In genomic region chr16:87391324-87391949, GRCh38 we compare ENCODE assay signal across 8 cellular contexts. TPM values are rescaled to one million over a fixed set of nuclear protein-coding genes. Genes with fewer than 3 reads are reported as not detected.
DNase-seq lines count a peak whose midpoint lies in the region; ATAC-seq and TF ChIP-seq lines count a peak whose summit lies in the region.

No MANE protein-coding gene starts in this region.

- H3K9ac ChIP-seq in OCI-LY1 (ENCODE audit: low read length) (peak overlapping the region; percentile 73), mesendoderm (ENCODE audit: low read length) (peak overlapping the region; percentile 83)

- WGBS in mesendoderm (ENCODE audit: extremely low coverage, insufficient coverage, low lambda C conversion rate) = no CpG with 5 or more reads among the region's 44 CpGs
- 7% methylated on average over 44 of the region's 44 CpGs for WGBS in urinary bladder

- no peaks in the 10 kb centered on the region for H3K9me2 ChIP-seq in OCI-LY1 (ENCODE audit: low read depth, low read length)

- peak overlapping the region; percentile 76 for H3K4ac ChIP-seq in mesendoderm (ENCODE audit: low read depth, low read length)

- in situ Hi-C loops in ACHN (cut with HindIII; ENCODE audit: low pct_ligation_motif_present, low pct_unique_long_range_greater_than_20kb, low sequenced_read_pairs) = no loop called here

- H2AFZ ChIP-seq in OCI-LY1 (ENCODE audit: low read length) = no peak overlapping the region

- peak overlapping the region; percentile 35 for H2BK5ac ChIP-seq in mesendoderm (ENCODE audit: low read length)

- peak overlapping the region; percentile 97 for H3K56ac ChIP-seq in mesendoderm (ENCODE audit: low read length)

- H3F3A ChIP-seq in OCI-LY1 (ENCODE audit: insufficient read depth, low read length) = no peaks in the 10 kb centered on the region

- no peak for TF ChIP-seq CTCF in OCI-LY1 (IDR thresholded peaks at IDR 0.05; ENCODE audit: low read length)

- no peak overlapping the region for H4K5ac ChIP-seq in mesendoderm (ENCODE audit: low read length)

- DNase-seq in ACHN (peak; percentile 38), dermis blood vessel endothelial cell (peak; percentile 45), mesendoderm (peak; percentile 75), T-helper 9 cell (no peak)

- H3K79me1 ChIP-seq in mesendoderm (ENCODE audit: low read length) = peaks cover 9% of the 10 kb centered on the region

- ATAC-seq in GM19351 (IDR thresholded peaks at IDR 0.05; ENCODE audit: unreplicated experiment) = peak; percentile 13
- ATAC-seq in HG03175 (IDR thresholded peaks at IDR 0.05; ENCODE audit: unreplicated experiment) = no peak

- no peak overlapping the region for H4K8ac ChIP-seq in mesendoderm (ENCODE audit: low read depth, low read length)

- H2BK15ac ChIP-seq in mesendoderm (replicated peaks; ENCODE audit: low read depth) = no peak overlapping the region

- no peaks in the 10 kb centered on the region for H3K9me3 ChIP-seq in OCI-LY1 (ENCODE audit: low read length)

- H3K4me3 ChIP-seq in OCI-LY1 (ENCODE audit: low read depth, low read length, poor library complexity, severe bottlenecking) (peak overlapping the region; percentile 87), mesendoderm (ENCODE audit: low read length) (peak overlapping the region; percentile 48), urinary bladder (ENCODE audit: low read depth, low read length) (peak overlapping the region; percentile 53)

- H3K18ac ChIP-seq in mesendoderm (ENCODE audit: low read length) = peak overlapping the region; percentile 34

- H3K27ac ChIP-seq in OCI-LY1 (ENCODE audit: low read depth, low read length, poor library complexity, severe bottlenecking) (peak overlapping the region; percentile 71), mesendoderm (ENCODE audit: low read depth, low read length) (peak overlapping the region; percentile 70), urinary bladder (ENCODE audit: low read depth) (peak overlapping the region; percentile 94)

- peak overlapping the region; percentile 57 for H3K23ac ChIP-seq in mesendoderm (ENCODE audit: low read length)

- peak overlapping the region; percentile 57 for H2AK5ac ChIP-seq in mesendoderm (ENCODE audit: low read length)

- H3K79me2 ChIP-seq in OCI-LY1 (ENCODE audit: insufficient read depth, low read length) = peaks cover 31% of the 10 kb centered on the region
- peaks cover 11% of the 10 kb centered on the region for H3K79me2 ChIP-seq in mesendoderm (ENCODE audit: control insufficient read depth, insufficient read depth, low read length)

- H3K4me1 ChIP-seq in OCI-LY1 (ENCODE audit: insufficient read depth, low read length, severe bottlenecking) (peaks cover 52% of the 10 kb centered on the region), mesendoderm (ENCODE audit: control insufficient read depth, low read depth, low read length) (peaks cover 1% of the 10 kb centered on the region), urinary bladder (ENCODE audit: insufficient read depth) (no peaks in the 10 kb centered on the region)

- no peaks in the 10 kb centered on the region for H4K20me1 ChIP-seq in OCI-LY1 (ENCODE audit: insufficient read depth, low read length)

- peaks cover 4% of the 10 kb centered on the region; the same call in 1 of the 2 replicates for H3K36me3 ChIP-seq in OCI-LY1 (ENCODE audit: insufficient read depth, low read length)
- H3K36me3 ChIP-seq in mesendoderm (ENCODE audit: control insufficient read depth, insufficient read depth, low read length) = no peaks in the 10 kb centered on the region
- no peaks in the 10 kb centered on the region for H3K36me3 ChIP-seq in urinary bladder (ENCODE audit: insufficient read depth)

- H2BK120ac ChIP-seq in mesendoderm (ENCODE audit: low read depth, low read length) = no peak overlapping the region

- H3K27me3 ChIP-seq in OCI-LY1 (ENCODE audit: insufficient read depth, low read length) = no peaks in the 10 kb centered on the region
- no peaks in the 10 kb centered on the region for H3K27me3 ChIP-seq in mesendoderm (ENCODE audit: insufficient read depth, low read length, poor library complexity)

- H3K4me2 ChIP-seq in OCI-LY1 (ENCODE audit: low read length) = peak overlapping the region; percentile 93
- H3K4me2 ChIP-seq in mesendoderm (ENCODE audit: low read length) = peak overlapping the region; percentile 76

RNA-seq across cellular contexts. Expression of gene MAP1LC3B, which starts 0.7 kb away (rescaled TPM):
- 23.3 and 44.8 TPM in 2 replicates for total RNA-seq in dermis blood vessel endothelial cell
- polyA plus RNA-seq in mesendoderm (2013, experiment 1 of 2) = 36.8 TPM
- 35.1 TPM for polyA plus RNA-seq in mesendoderm (2013, experiment 2 of 2)
- 27.3 TPM for total RNA-seq in urinary bladder
- polyA plus RNA-seq in urinary bladder = 68.9 TPM

RNA-seq across cellular contexts. Expression of gene FBXO31, which starts 7.9 kb away (rescaled TPM):
- total RNA-seq in dermis blood vessel endothelial cell (24.4 and 36.1 TPM in 2 replicates), urinary bladder (15.0 TPM)
- 10.0 TPM for polyA plus RNA-seq in mesendoderm (2013, experiment 1 of 2)
- polyA plus RNA-seq in mesendoderm (2013, experiment 2 of 2) = 10.3 TPM
- 65.2 TPM for polyA plus RNA-seq in urinary bladder
